In genomic region chr7:158527902-158528502, GRCh38 we compare ENCODE assay signal across 19 cellular contexts. TPM values are rescaled to one million over a fixed set of nuclear protein-coding genes. Genes with fewer than 3 reads are reported as not detected.
DNase-seq lines count a peak whose midpoint lies in the region; ATAC-seq and TF ChIP-seq lines count a peak whose summit lies in the region.
"Had no signal": no experiment of that assay in that cellular context is flagged by ENCODE, and none has a peak within 500 bp of the region (broad histone marks: within the 10 kb centered on the region; RNA-seq: fewer than 3 reads in every experiment).

No MANE protein-coding gene starts in this region.

- H3K36me3 ChIP-seq in HEK293 (ENCODE audit: control insufficient read depth in 2 of 2, insufficient read depth in 1 of 2, low read length in 2 of 2) = no peaks in the 10 kb centered on the region
- no peaks in the 10 kb centered on the region for H3K36me3 ChIP-seq in WERI-Rb-1
- H3K36me3 ChIP-seq in neuronal stem cell (replicated peaks in 1 of 2; ENCODE audit: control insufficient read depth in 2 of 2, insufficient read depth in 2 of 2, low read length in 2 of 2) = no peaks in the 10 kb centered on the region
- no peaks in the 10 kb centered on the region for H3K36me3 ChIP-seq in trophoblast cell (ENCODE audit: control insufficient read depth in 1 of 2, insufficient read depth in 2 of 2, low read length in 2 of 2)

- no peak overlapping the region for H4K12ac ChIP-seq in trophoblast cell (ENCODE audit: low read depth, low read length)

- no peak overlapping the region for H3K27ac ChIP-seq in HEK293 (ENCODE audit: extremely low read depth, low read depth, low read length)
- no peak overlapping the region; the same call in 1 of the 2 replicates for H3K27ac ChIP-seq in WERI-Rb-1
- no peak overlapping the region for H3K27ac ChIP-seq in neuronal stem cell (replicated peaks; ENCODE audit: low read length)
- no peak overlapping the region for H3K27ac ChIP-seq in trophoblast cell (ENCODE audit: low read depth, low read length)
- H3K27ac ChIP-seq: 22Rv1 had no signal

- H3K14ac ChIP-seq in neuronal stem cell (ENCODE audit: low read length) = peak overlapping the region; percentile 59
- no peak overlapping the region for H3K14ac ChIP-seq in trophoblast cell (ENCODE audit: low read length)

- peak overlapping the region; percentile 89 for H3K23ac ChIP-seq in neuronal stem cell (ENCODE audit: low read depth, low read length, poor library complexity)
- H3K23ac ChIP-seq in trophoblast cell (ENCODE audit: low read length) = no peak overlapping the region

- DNase-seq in NCI-H2029 (lab: John Stamatoyannopoulos, UW) (peak; percentile 28), NCI-H2029 treated with DMSO at 0.1 percent for 48 hours (lab: John Stamatoyannopoulos, UW) (no peak), WERI-Rb-1 (peak; percentile 40), neuronal stem cell (ENCODE audit: low spot score) (no peak), trophoblast cell (no peak), occipital lobe (lab: John Stamatoyannopoulos, UW) (no peak)
- DNase-seq: ACHN; C1 segment of cervical spinal cord; CD8-positive, alpha-beta T cell; GOT3; MM.1S; NCI-H1092 treated with DMSO at 0.1 percent for 48 hours; NCI-H146; NK-92 treated with Interleukin-12 subunit alpha and Interleukin-12 subunit beta, amount 100 ng/mL, for 24 hours had no signal

- H4K91ac ChIP-seq in neuronal stem cell (ENCODE audit: low read depth, low read length, poor library complexity) (no peak overlapping the region), trophoblast cell (ENCODE audit: low read depth, low read length) (no peak overlapping the region)

- H2BK120ac ChIP-seq in neuronal stem cell (ENCODE audit: low read depth, low read length) (no peak overlapping the region), trophoblast cell (ENCODE audit: insufficient read depth, low read length, poor library complexity) (no peak overlapping the region)

- H3K18ac ChIP-seq in neuronal stem cell (ENCODE audit: low read length) = peak overlapping the region; percentile 81
- no peak overlapping the region for H3K18ac ChIP-seq in trophoblast cell (ENCODE audit: low read length)

- H3K4ac ChIP-seq in neuronal stem cell (ENCODE audit: low read length) = no peak overlapping the region
- H3K4ac ChIP-seq in trophoblast cell (ENCODE audit: low read depth, low read length) = no peak overlapping the region

- H2AK5ac ChIP-seq in neuronal stem cell (ENCODE audit: low read depth, low read length) (peak overlapping the region; percentile 53), trophoblast cell (ENCODE audit: low read length) (no peak overlapping the region)

- no peaks in the 10 kb centered on the region for H3K9me3 ChIP-seq in HEK293 (ENCODE audit: control insufficient read depth, insufficient read depth, low read depth, low read length)
- H3K9me3 ChIP-seq in WERI-Rb-1 (ENCODE audit: severe bottlenecking) = no peaks in the 10 kb centered on the region
- peaks cover 0 to 1% of the 10 kb centered on the region in 2 donors for H3K9me3 ChIP-seq in neuronal stem cell (replicated peaks in 1 of 2; ENCODE audit: control insufficient read depth in 2 of 2, insufficient read depth in 1 of 2, low read depth in 1 of 2, low read length in 2 of 2)
- H3K9me3 ChIP-seq in trophoblast cell (ENCODE audit: insufficient read depth, low read depth, low read length) = peaks cover 14% of the 10 kb centered on the region

- TF ChIP-seq CTCF in HEK293 (tag by site-specific recombination; IDR thresholded peaks at IDR 0.05) (no peak), WERI-Rb-1 (IDR thresholded peaks at IDR 0.05; ENCODE audit: low read depth, low read length) (no peak)

- H4K8ac ChIP-seq in neuronal stem cell (ENCODE audit: low read depth, low read length) (peak overlapping the region; percentile 43), trophoblast cell (ENCODE audit: low read depth, low read length) (no peak overlapping the region)

- POLR2A ChIA-PET in HEK293 (lab: Yijun Ruan, JAX) = no interaction called here

- H2BK12ac ChIP-seq in neuronal stem cell (ENCODE audit: low read length) = no peak overlapping the region
- H2BK12ac ChIP-seq in trophoblast cell (ENCODE audit: low read length) = no peak overlapping the region

- H3K4me1 ChIP-seq in HEK293 (ENCODE audit: control insufficient read depth, insufficient read depth, low read length) = no peaks in the 10 kb centered on the region
- H3K4me1 ChIP-seq in neuronal stem cell (ENCODE audit: control insufficient read depth in 2 of 2, insufficient read depth in 1 of 2, low read depth in 1 of 2, low read length in 2 of 2) = no peaks in the 10 kb centered on the region
- peaks cover 0 to 2% of the 10 kb centered on the region in 2 experiments for H3K4me1 ChIP-seq in trophoblast cell (ENCODE audit: control insufficient read depth in 1 of 2, insufficient read depth in 2 of 2, low read length in 2 of 2)

- H3K79me2 ChIP-seq in trophoblast cell (ENCODE audit: control insufficient read depth, insufficient read depth, low read length, poor library complexity) = no peaks in the 10 kb centered on the region

- no CpG with 5 or more reads among the region's 14 CpGs for WGBS in neuronal stem cell (ENCODE audit: extremely low coverage in 2 of 2, insufficient read length in 2 of 2, insufficient replicate concordance in 1 of 2), 2 donors
- WGBS in trophoblast cell (ENCODE audit: extremely low coverage, insufficient coverage, insufficient read length) = no CpG with 5 or more reads among the region's 14 CpGs

- no peak for ATAC-seq in GM19035 (IDR thresholded peaks at IDR 0.05; ENCODE audit: unreplicated experiment)
- ATAC-seq: CD8-positive, alpha-beta T cell; Panc1; SK-N-SH treated with all-trans-retinoic acid at 6 μM for 48 hours had no signal

- H2BK5ac ChIP-seq in neuronal stem cell (ENCODE audit: low read length) (no peak overlapping the region), trophoblast cell (ENCODE audit: low read depth, low read length, poor library complexity) (no peak overlapping the region)

- H3K4me3 ChIP-seq in HEK293 (ENCODE audit: low read depth, low read length) (no peak overlapping the region), WERI-Rb-1 (ENCODE audit: low read depth, low read length) (no peak overlapping the region), neuronal stem cell (ENCODE audit: low read length in 2 of 2) (no peak overlapping the region), trophoblast cell (ENCODE audit: low read depth, low read length) (no peak overlapping the region)

- no peak overlapping the region for H2AFZ ChIP-seq in neuronal stem cell (ENCODE audit: low read length)
- no peak overlapping the region for H2AFZ ChIP-seq in trophoblast cell (ENCODE audit: insufficient read depth, low read length, poor library complexity)

- CTCF ChIA-PET in HEK293 (lab: Yijun Ruan, JAX) = no interaction called here

- H3K9ac ChIP-seq in neuronal stem cell (ENCODE audit: low read depth, low read length, poor library complexity) (no peak overlapping the region), trophoblast cell (ENCODE audit: low read length) (no peak overlapping the region)

- H3K4me2 ChIP-seq in neuronal stem cell (ENCODE audit: insufficient read depth, low read length, poor library complexity, severe bottlenecking) (no peak overlapping the region), trophoblast cell (ENCODE audit: low read length) (no peak overlapping the region)

- H3K79me1 ChIP-seq in neuronal stem cell (ENCODE audit: low read depth, low read length) (peaks cover 3% of the 10 kb centered on the region), trophoblast cell (ENCODE audit: low read length) (no peaks in the 10 kb centered on the region)

- peak overlapping the region; percentile 78 for H2BK15ac ChIP-seq in neuronal stem cell (ENCODE audit: low read length)

- H3K27me3 ChIP-seq in WERI-Rb-1 (ENCODE audit: insufficient read depth, low read depth, severe bottlenecking) (no peaks in the 10 kb centered on the region), neuronal stem cell (ENCODE audit: control insufficient read depth in 3 of 3, insufficient read depth in 3 of 3, low read depth in 1 of 3, low read length in 3 of 3) (peaks cover 0 to 5% (median 0%) of the 10 kb centered on the region in 3 experiments), trophoblast cell (ENCODE audit: insufficient read depth, low read length) (no peaks in the 10 kb centered on the region)

TF ChIP-seq in HEK293, 187 proteins besides CTCF, POLR2A, EP300 and RAD21:
- TF ChIP-seq ZIC2 (tag by site-specific recombination; IDR thresholded peaks at IDR 0.05) (peak; percentile 37), ZNF404 (tag by site-specific recombination; IDR thresholded peaks at IDR 0.05) (no peak)

RNA-seq across cellular contexts. Expression of gene PTPRN2, which starts 59.6 kb away (rescaled TPM):
- 19.0 TPM for polyA plus RNA-seq in neuronal stem cell (2013, experiment 1 of 2)
- 20.3 TPM for polyA plus RNA-seq in neuronal stem cell (2013, experiment 2 of 2)
- not detected in 2 replicates for polyA plus RNA-seq in trophoblast cell (2013)
- 62.2 TPM for total RNA-seq in occipital lobe

Comparison
In these comparisons a context has a peak if more than half of its experiments do, and no peak if none do; other contexts are left out.
1. DNase-seq: peak in NCI-H2029 (single experiment) and WERI-Rb-1 (single experiment); none in NCI-H2029 treated with DMSO at 0.1 percent for 48 hours (single experiment), neuronal stem cell (single experiment), trophoblast cell (0 of 2) and occipital lobe (single experiment).